In the genomic region with DNA sequence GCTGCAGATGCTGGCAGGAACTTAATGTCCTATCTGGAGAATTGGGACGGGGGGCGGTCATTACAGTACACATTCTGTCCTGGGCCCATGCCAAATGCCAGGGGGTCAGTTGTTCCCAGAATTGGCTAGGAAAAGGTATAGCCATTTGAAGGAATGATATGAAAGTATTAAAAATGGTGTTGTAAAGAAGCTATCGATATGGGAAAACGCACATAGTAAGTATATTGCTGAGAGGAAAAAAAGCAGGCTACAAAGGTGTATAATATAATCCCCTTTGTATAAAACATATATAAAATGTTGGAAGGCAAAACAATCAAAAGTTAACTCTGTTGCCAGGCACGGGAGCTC, we compare ENCODE assay signal across 9 cellular contexts. TPM values are rescaled to one million over a fixed set of nuclear protein-coding genes. Genes with fewer than 3 reads are reported as not detected.
DNase-seq lines count a peak whose midpoint lies in the region; ATAC-seq and TF ChIP-seq lines count a peak whose summit lies in the region.
"Had no signal": no experiment of that assay in that cellular context is flagged by ENCODE, and none has a peak within 500 bp of the region (broad histone marks: within the 10 kb centered on the region; RNA-seq: fewer than 3 reads in every experiment).

No MANE protein-coding gene starts in this region.

- ATAC-seq in HG03025 (IDR thresholded peaks at IDR 0.05; ENCODE audit: low FRiP score, unreplicated experiment), result no peak

- H3K27me3 ChIP-seq in SJCRH30 (no peaks in the 10 kb centered on the region), sigmoid colon (no peaks in the 10 kb centered on the region)

- DNase-seq in GM12864 (ENCODE audit: low read depth) (no peak), SJCRH30 (no peak), fibroblast of pulmonary artery (ENCODE audit: low read depth) (no peak), sigmoid colon (no peak), retina (no peak), NCI-H345 (lab: John Stamatoyannopoulos, UW) (no peak), HuH-7 (ENCODE audit: low spot score) (no peak)
- DNase-seq: GOT3 had no signal

- no peak for TF ChIP-seq EP300 in sigmoid colon (IDR thresholded peaks at IDR 0.05)

- intact Hi-C loops in sigmoid colon (cut with DNase I), result loop anchor here (1.0 kb wide), 1 partner anchor 24 kb away; the partner anchor contains the start of gene TPM2

- H3K4me3 ChIP-seq in GM12864 (ENCODE audit: low read depth, low read length), result peak overlapping the region; percentile 86
- H3K4me3 ChIP-seq in SJCRH30, result peak overlapping the region; percentile 64
- peak overlapping the region; percentile 61 for H3K4me3 ChIP-seq in fibroblast of pulmonary artery (replicated peaks; ENCODE audit: low read depth, low read length)
- H3K4me3 ChIP-seq in sigmoid colon, result peak overlapping the region; percentile 27 to 58 (median 48)

- TF ChIP-seq CTCF in GM12864 (IDR thresholded peaks at IDR 0.05; ENCODE audit: low read depth, low read length, missing control alignments) (no peak), fibroblast of pulmonary artery (IDR thresholded peaks at IDR 0.05; ENCODE audit: low read length, missing control alignments) (no peak), sigmoid colon (IDR thresholded peaks at IDR 0.05) (no peak)

- H3K4me1 ChIP-seq in SJCRH30, result peaks cover 23% of the 10 kb centered on the region
- H3K4me1 ChIP-seq in sigmoid colon, result peaks cover 0 to 46% (median 42%) of the 10 kb centered on the region in 4 donors

- peak overlapping the region; percentile 72; the same call in 1 of the 2 replicates for H3K27ac ChIP-seq in SJCRH30
- H3K27ac ChIP-seq in sigmoid colon, result peak overlapping the region; percentile 97 to 98 (median 98)

- 10 to 28% methylated on average over 5 of the region's 5 CpGs for WGBS in sigmoid colon, 2 donors

- H3K36me3 ChIP-seq in SJCRH30, result no peaks in the 10 kb centered on the region
- peaks cover 0 to 7% (median 5%) of the 10 kb centered on the region in 4 donors for H3K36me3 ChIP-seq in sigmoid colon

- no peak for TF ChIP-seq POLR2A in sigmoid colon (IDR thresholded peaks at IDR 0.05)

- no peaks in the 10 kb centered on the region for H3K9me3 ChIP-seq in SJCRH30 (replicated peaks)
- no peaks in the 10 kb centered on the region for H3K9me3 ChIP-seq in sigmoid colon

RNA-seq across cellular contexts. Expression of gene ARHGEF39, which starts 0.5 kb away (rescaled TPM):
- 10.5 and 11.9 TPM in 2 replicates for total RNA-seq in SJCRH30 (2014; rRNA removed; shearing (Covaris generic))
- 1 to 10 TPM in 3 of 4 donors, under 1 TPM in 1; 0.99 to 3.3 (median 1.4) TPM for total RNA-seq in sigmoid colon
- polyA plus RNA-seq in sigmoid colon, result 1 to 10 TPM in 2 of 3 donors, under 1 TPM in 1; 0.60 to 9.0 (median 1.6) TPM

RNA-seq across cellular contexts. Expression of gene CCDC107, which starts 7.4 kb away (rescaled TPM):
- total RNA-seq in SJCRH30 (2014; rRNA removed; shearing (Covaris generic)), result 6.1 and 6.6 TPM in 2 replicates
- total RNA-seq in sigmoid colon, result 100 to 1,000 TPM in 1 of 4 donors, 10 to 100 TPM in 3; 70.6 to 112 (median 83.1) TPM
- polyA plus RNA-seq in sigmoid colon, result 10 to 100 TPM; 21.3 to 28.8 (median 24.2) TPM

RNA-seq across cellular contexts. Expression of gene RMRP, which starts 7.6 kb away (rescaled TPM):
- total RNA-seq in SJCRH30 (2014; rRNA removed; shearing (Covaris generic)), result 8,654 and 17,072 TPM in 2 replicates
- over 10,000 TPM in 2 of 4 donors, 1,000 to 10,000 TPM in 2; 2,523 to 26,387 (median 8,883) TPM for total RNA-seq in sigmoid colon
- 100 to 1,000 TPM in 1 of 3 donors, not detected in 2; 480 TPM for polyA plus RNA-seq in sigmoid colon

RNA-seq across cellular contexts. Expression of gene CA9, which starts 8.3 kb away (rescaled TPM):
- total RNA-seq in SJCRH30 (2014; rRNA removed; shearing (Covaris generic)), result 2.5 and 3.2 TPM in 2 replicates
- under 1 TPM in 2 of 4 donors, not detected in 2; 0.33 to 0.71 TPM for total RNA-seq in sigmoid colon
- 1 to 10 TPM in 1 of 3 donors, not detected in 2; 1.7 TPM for polyA plus RNA-seq in sigmoid colon

RNA-seq across cellular contexts. Expression of gene SIT1, which starts 14.7 kb away (rescaled TPM):
- total RNA-seq in SJCRH30 (2014; rRNA removed; shearing (Covaris generic)), result 0.13 TPM in 1 of 2 replicates, not detected in the other
- total RNA-seq in sigmoid colon, result under 1 TPM in 2 of 4 donors, not detected in 2; 0.81 to 0.82 TPM
- polyA plus RNA-seq in sigmoid colon, result 10 to 100 TPM in 1 of 3 donors, 1 to 10 TPM in 1, not detected in 1; 1.8 to 15.9 TPM
